Comparison of ENCODE assay signal across 13 cellular contexts in genomic region chr9:13787234-13787833, GRCh38.
DNase-seq lines count a peak whose midpoint lies in the region; ATAC-seq and TF ChIP-seq lines count a peak whose summit lies in the region.
"Had no signal": no experiment of that assay in that cellular context is flagged by ENCODE, and none has a peak within 500 bp of the region (broad histone marks: within the 10 kb centered on the region; RNA-seq: fewer than 3 reads in every experiment).

No MANE protein-coding gene starts in this region.

- intact Hi-C loops in breast epithelium (cut with DNase I; ENCODE audit: low total_unique reads), result no loop called here

- peaks cover 12% of the 10 kb centered on the region for H3K4me1 ChIP-seq in GM23248 (ENCODE audit: insufficient read depth)
- H3K4me1 ChIP-seq in breast epithelium, result no peaks in the 10 kb centered on the region
- peaks cover 9% of the 10 kb centered on the region for H3K4me1 ChIP-seq in hepatocyte (ENCODE audit: insufficient read depth)
- H3K4me1 ChIP-seq in skeletal muscle tissue (ENCODE audit: control insufficient read depth in 3 of 3, insufficient read depth in 3 of 3, low read length in 3 of 3), result peaks cover 16 to 18% (median 16%) of the 10 kb centered on the region in 3 donors

- no peaks in the 10 kb centered on the region for H3K36me3 ChIP-seq in GM23248 (ENCODE audit: low read depth)
- H3K36me3 ChIP-seq in breast epithelium, result no peaks in the 10 kb centered on the region
- no peaks in the 10 kb centered on the region for H3K36me3 ChIP-seq in hepatocyte (replicated peaks; ENCODE audit: insufficient read depth, low read depth)
- H3K36me3 ChIP-seq in skeletal muscle tissue (ENCODE audit: control insufficient read depth in 3 of 3, insufficient read depth in 3 of 3, low read length in 3 of 3), result no peaks in the 10 kb centered on the region

- TF ChIP-seq POLR2A in breast epithelium (IDR thresholded peaks at IDR 0.05), result no peak

- H3K4me3 ChIP-seq in GM23248 (peak overlapping the region; percentile 31), breast epithelium (peak overlapping the region; percentile 4 to 41 (median 12)), hepatocyte (no peak overlapping the region), skeletal muscle tissue (ENCODE audit: low read length in 3 of 3) (peak overlapping the region; percentile 63 to 73 (median 64))

- WGBS in GM23248 (ENCODE audit: low coverage in 1 of 2, low lambda C conversion rate in 2 of 2, missing lambda C conversion rate in 2 of 2), 2 experiments, result 27% methylated on average over 10 of the region's 10 CpGs
- 65% methylated on average over 10 of the region's 10 CpGs for WGBS in hepatocyte (ENCODE audit: low lambda C conversion rate, missing lambda C conversion rate)

- ATAC-seq in HG03175 (IDR thresholded peaks at IDR 0.05; ENCODE audit: unreplicated experiment), result no peak
- ATAC-seq in GM18502 (IDR thresholded peaks at IDR 0.05; ENCODE audit: poor library complexity, unreplicated experiment), result no peak
- no peak for ATAC-seq in HG03095 (IDR thresholded peaks at IDR 0.05; ENCODE audit: unreplicated experiment)
- ATAC-seq: Panc1 had no signal

- no peak overlapping the region for H3K27ac ChIP-seq in GM23248
- peak overlapping the region; percentile 34 to 54 for H3K27ac ChIP-seq in breast epithelium
- peak overlapping the region; percentile 82 for H3K27ac ChIP-seq in hepatocyte
- H3K27ac ChIP-seq in skeletal muscle tissue (ENCODE audit: low read depth, low read length), result peak overlapping the region; percentile 95

- H3K9me3 ChIP-seq in GM23248 (ENCODE audit: low read depth) (no peaks in the 10 kb centered on the region), breast epithelium (no peaks in the 10 kb centered on the region), hepatocyte (ENCODE audit: low read depth) (no peaks in the 10 kb centered on the region), skeletal muscle tissue (ENCODE audit: control insufficient read depth in 3 of 3, low read length in 3 of 3) (no peaks in the 10 kb centered on the region)

- DNase-seq in GM23248 (peak; percentile 27), breast epithelium (ENCODE audit: low spot score in 2 of 2) (no peak), hepatocyte (ENCODE audit: low spot score) (peak; percentile 27), SHP77 treated with DMSO at 0.1 percent for 48 hours (lab: John Stamatoyannopoulos, UW) (no peak)
- DNase-seq: activated CD4-positive, CD25-positive, alpha-beta regulatory T cell treated with anti-CD3 and anti-CD28 coated beads, Interleukin-2, amount 50 U/mL, for 72 hours; activated naive CD8-positive, alpha-beta T cell treated with anti-CD3 and anti-CD28 coated beads, Interleukin-2, amount 10 ng/mL, durations not matched to agents 7 days and 5 days; GOT3; NCI-H1048 had no signal

- H3K4me2 ChIP-seq in GM23248 (ENCODE audit: unreplicated experiment), result peak overlapping the region; percentile 62
- H3K4me2 ChIP-seq in hepatocyte, result peak overlapping the region; percentile 34

- H3K27me3 ChIP-seq in GM23248 (replicated peaks; ENCODE audit: insufficient read depth), result peaks cover 3% of the 10 kb centered on the region; the same call in 1 of the 2 replicates
- H3K27me3 ChIP-seq in breast epithelium, result no peaks in the 10 kb centered on the region
- H3K27me3 ChIP-seq in hepatocyte, result no peaks in the 10 kb centered on the region
- no peaks in the 10 kb centered on the region for H3K27me3 ChIP-seq in skeletal muscle tissue (ENCODE audit: control insufficient read depth in 3 of 3, insufficient read depth in 3 of 3, low read length in 3 of 3)

- H3K79me2 ChIP-seq in GM23248 (ENCODE audit: insufficient read depth) (no peaks in the 10 kb centered on the region), hepatocyte (no peaks in the 10 kb centered on the region)

- no peak for TF ChIP-seq CTCF in breast epithelium (IDR thresholded peaks at IDR 0.05)
- TF ChIP-seq CTCF in hepatocyte (IDR thresholded peaks at IDR 0.05; ENCODE audit: poor library complexity), result no peak

- H2AFZ ChIP-seq in GM23248, result peak overlapping the region; percentile 72
- H2AFZ ChIP-seq in hepatocyte, result no peak overlapping the region

- H4K20me1 ChIP-seq in GM23248 (ENCODE audit: insufficient read depth) (no peaks in the 10 kb centered on the region), hepatocyte (ENCODE audit: insufficient read depth, poor library complexity, severe bottlenecking) (no peaks in the 10 kb centered on the region)

- H3K9me2 ChIP-seq in GM23248 (ENCODE audit: insufficient read depth) (no peaks in the 10 kb centered on the region), hepatocyte (replicated peaks; ENCODE audit: insufficient read depth) (no peaks in the 10 kb centered on the region)

- H3K9ac ChIP-seq in GM23248 (no peak overlapping the region), skeletal muscle tissue (ENCODE audit: low read depth in 1 of 3, low read length in 3 of 3) (peak overlapping the region; percentile 75 to 78 (median 77))

- no peaks in the 10 kb centered on the region for H3F3A ChIP-seq in GM23248 (ENCODE audit: insufficient read depth)

- in situ Hi-C loops in GM23248 (cut with MboI), result no loop called here

Comparison
In these comparisons a context has a peak if more than half of its experiments do, and no peak if none do; other contexts are left out.
1. DNase-seq: peak in GM23248 (single experiment) and hepatocyte (single experiment); none in breast epithelium (0 of 2) and SHP77 treated with DMSO at 0.1 percent for 48 hours (single experiment).